1 cellular context compared by ENCODE assay signal in genomic region chr2:6916736-6917070, GRCh38.
A peak's percentile ranks its signal among the peaks of the same experiment; 100 is the strongest.
TF ChIP-seq lines count a peak whose summit lies in the region.

No MANE protein-coding gene starts in this region.

TF ChIP-seq in HepG2, 621 proteins besides CTCF, POLR2A, EP300 and RAD21:
- 0 out of 2 replicates have a peak, but pooled peaks have one; percentile 14 for TF ChIP-seq ZNF235 (CRISPR knock-in tag; IDR thresholded peaks at IDR 0.05; ENCODE audit: borderline replicate concordance)
- no peak for TF ChIP-seq MXI1 (IDR thresholded peaks at IDR 0.05; ENCODE audit: borderline replicate concordance, low read depth, low read length)
- 0 out of 2 replicates have a peak, but pooled peaks have one; percentile 15 for TF ChIP-seq ISX (CRISPR knock-in tag; conservative IDR thresholded peaks at IDR 0.05)
- TF ChIP-seq ZBTB10 (CRISPR knock-in tag; IDR thresholded peaks at IDR 0.05; ENCODE audit: borderline replicate concordance): peak; percentile 43; the same call in 1 of the 2 replicates
- no peak for TF ChIP-seq ZBED4 (CRISPR knock-in tag; IDR thresholded peaks at IDR 0.05; ENCODE audit: borderline replicate concordance)
- no peak for TF ChIP-seq ZNF605 (CRISPR knock-in tag; IDR thresholded peaks at IDR 0.05)
- TF ChIP-seq SNAI1 (CRISPR knock-in tag; IDR thresholded peaks at IDR 0.05; ENCODE audit: borderline replicate concordance): no peak
- peak; percentile 44; the same call in 1 of the 2 replicates for TF ChIP-seq ZFP90 (CRISPR knock-in tag; IDR thresholded peaks at IDR 0.05; ENCODE audit: borderline replicate concordance)
- TF ChIP-seq ZFP1 (CRISPR knock-in tag; IDR thresholded peaks at IDR 0.05): no peak
- peak; percentile 70; the same call in 1 of the 2 replicates for TF ChIP-seq PRDM15 (CRISPR knock-in tag; IDR thresholded peaks at IDR 0.05)
- no peak for TF ChIP-seq ZNF788 (CRISPR knock-in tag; IDR thresholded peaks at IDR 0.05; ENCODE audit: borderline replicate concordance)
- no peak for TF ChIP-seq ZNF350 (CRISPR knock-in tag; IDR thresholded peaks at IDR 0.05; ENCODE audit: borderline replicate concordance, low read depth)
- peak; percentile 30; the same call in 1 of the 2 replicates for TF ChIP-seq ZFP91 (CRISPR knock-in tag; IDR thresholded peaks at IDR 0.05; ENCODE audit: borderline replicate concordance)
